17 cellular contexts compared by ENCODE assay signal in the genomic region with DNA sequence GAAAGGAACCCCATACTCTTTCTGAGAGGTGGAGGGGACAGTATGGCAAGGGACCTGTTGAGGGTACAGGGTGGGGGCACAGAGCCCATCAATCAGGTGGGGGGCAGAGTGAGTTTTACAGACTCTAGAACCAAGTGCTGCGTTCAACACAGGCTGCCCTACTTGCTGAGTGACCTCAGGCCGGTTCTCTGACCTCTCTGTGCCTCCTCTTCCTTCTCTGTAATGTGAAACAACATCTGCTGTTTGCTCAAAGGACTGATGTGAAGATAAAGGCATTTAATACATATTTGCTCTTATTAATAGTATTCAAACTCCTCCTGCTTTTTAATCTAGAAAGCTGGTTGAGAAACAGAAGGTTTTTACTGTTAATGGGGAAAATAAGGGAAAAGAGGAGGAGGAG.
"Had no signal": no experiment of that assay in that cellular context is flagged by ENCODE, and none has a peak within 500 bp of the region (broad histone marks: within the 10 kb centered on the region; RNA-seq: fewer than 3 reads in every experiment).

No MANE protein-coding gene starts in this region.

- H3K27ac ChIP-seq: psoas muscle, right lobe of liver, testis, WERI-Rb-1 had no signal

- H3K4me3 ChIP-seq: mucosa of descending colon, psoas muscle, right lobe of liver, testis had no signal

- H3K9me3 ChIP-seq: mucosa of descending colon, psoas muscle, right lobe of liver, testis had no signal

- ATAC-seq: activated CD8-positive, alpha-beta T cell treated with anti-CD3 and anti-CD28 coated beads, Interleukin-2, amount 10 ng/mL, durations not matched to agents 7 days and 5 days; naive thymus-derived CD8-positive, alpha-beta T cell; psoas muscle; stimulated activated naive CD8-positive, alpha-beta T cell treated with anti-CD3 and anti-CD28 coated beads, Interleukin-15, Interleukin-2, amounts not matched to agents 100 U/mL and 50 U/mL, for 24 hours had no signal

- FAIRE-seq: urothelium cell line had no signal

- H3K27me3 ChIP-seq: right lobe of liver, testis had no signal

- H3K36me3 ChIP-seq: right lobe of liver, WERI-Rb-1 had no signal

- DNase-seq: activated CD4-positive, alpha-beta T cell treated with anti-CD3 and anti-CD28 coated beads for 4 hours; activated CD8-positive, alpha-beta memory T cell treated with anti-CD3 and anti-CD28 coated beads, Interleukin-2, amount 50 U/mL, for 48 hours; activated CD8-positive, alpha-beta T cell treated with anti-CD3 and anti-CD28 coated beads, Interleukin-2, amount 10 ng/mL, durations not matched to agents 7 days and 5 days; activated naive CD4-positive, alpha-beta T cell treated with anti-CD3 and anti-CD28 coated beads, Interleukin-2, amount 10 ng/mL, durations not matched to agents 7 days and 5 days; amniotic stem cell; cerebellar nuclear complex; dermis blood vessel endothelial cell; mucosa of descending colon; naive thymus-derived CD8-positive, alpha-beta T cell; nucleus accumbens; psoas muscle; stimulated activated CD4-positive, alpha-beta T cell treated with anti-CD3 and anti-CD28 coated beads, Interleukin-12 subunit alpha, Interleukin-12 subunit beta, amount 100 ng/mL, for 4 hours; stimulated activated naive CD8-positive, alpha-beta T cell treated with anti-CD3 and anti-CD28 coated beads, Interleukin-15, Interleukin-2, amounts not matched to agents 100 U/mL and 50 U/mL, for 24 hours; testis; WERI-Rb-1 had no signal
